In the genomic region with DNA sequence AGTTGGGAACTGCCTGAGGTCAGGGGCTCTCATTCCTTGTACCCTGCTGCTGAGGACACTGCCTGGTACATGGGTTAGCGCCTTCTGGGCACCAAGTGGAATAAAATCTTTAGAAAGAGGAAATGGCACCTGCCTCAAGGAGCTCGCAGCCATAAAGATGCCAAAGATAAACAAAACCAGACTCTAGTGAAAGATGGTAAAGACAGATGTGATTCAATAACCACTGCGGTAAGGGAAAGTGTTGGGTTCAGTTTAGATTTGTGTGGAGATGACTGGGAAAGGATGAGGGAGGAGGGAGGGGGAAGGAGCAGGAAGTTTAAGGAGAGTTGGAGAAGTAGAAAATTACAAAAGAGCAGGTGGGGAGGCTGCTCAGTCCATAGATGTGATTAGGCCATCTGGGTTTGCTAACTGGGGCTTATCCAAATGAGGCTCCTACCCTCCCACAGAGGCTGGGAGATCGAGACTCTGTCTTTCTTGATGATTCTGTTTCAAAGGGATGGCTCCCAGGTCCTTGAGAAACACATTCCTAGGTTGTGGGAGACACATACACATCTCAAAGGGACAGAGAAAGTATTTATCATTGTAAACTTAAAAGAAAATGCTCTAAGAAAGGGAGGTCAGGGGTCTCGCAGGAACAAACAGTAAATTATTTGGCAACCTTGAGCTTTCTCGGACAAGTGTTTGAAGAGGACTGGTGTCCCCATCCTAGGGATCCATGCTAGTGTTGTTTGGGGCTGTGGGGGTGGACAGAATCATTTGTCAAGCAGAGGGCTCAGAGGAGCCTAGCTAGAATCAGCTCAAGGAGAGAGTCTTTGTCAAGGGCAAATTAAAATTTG, we compare ENCODE assay signal across 1 cellular context.
TF ChIP-seq lines count a peak whose summit lies in the region.

No MANE protein-coding gene starts in this region.

TF ChIP-seq in HepG2, 621 proteins besides CTCF, POLR2A, EP300 and RAD21 (continued from another document):
- TF ChIP-seq ZNF556 (CRISPR knock-in tag; IDR thresholded peaks at IDR 0.05; ENCODE audit: borderline replicate concordance) (no peak), ZBTB3 (CRISPR knock-in tag; IDR thresholded peaks at IDR 0.05; ENCODE audit: borderline replicate concordance, low read depth) (no peak), SMARCC2 (IDR thresholded peaks at IDR 0.05) (no peak), ZNF530 (CRISPR knock-in tag; IDR thresholded peaks at IDR 0.05; ENCODE audit: low read depth) (no peak), NR2F2 (IDR thresholded peaks at IDR 0.05; ENCODE audit: borderline replicate concordance, low read depth) (peak; percentile 59; the same call in 1 of the 2 replicates), ZNF7 (CRISPR knock-in tag; IDR thresholded peaks at IDR 0.05) (no peak), THAP11 (CRISPR knock-in tag; IDR thresholded peaks at IDR 0.05) (no peak), NONO (IDR thresholded peaks at IDR 0.05) (no peak), NONO (CRISPR knock-in tag; conservative IDR thresholded peaks at IDR 0.05) (no peak), ELF3 (CRISPR knock-in tag; IDR thresholded peaks at IDR 0.05) (no peak), FOXC1 (CRISPR knock-in tag; IDR thresholded peaks at IDR 0.05; ENCODE audit: borderline replicate concordance) (no peak), DNMT3B (CRISPR knock-in tag; conservative IDR thresholded peaks at IDR 0.05) (no peak), NCOA2 (CRISPR knock-in tag; IDR thresholded peaks at IDR 0.05) (peak; percentile 31; the same call in 1 of the 2 replicates), AHR (CRISPR knock-in tag; IDR thresholded peaks at IDR 0.05) (no peak)
- TF ChIP-seq, protein P1, sequence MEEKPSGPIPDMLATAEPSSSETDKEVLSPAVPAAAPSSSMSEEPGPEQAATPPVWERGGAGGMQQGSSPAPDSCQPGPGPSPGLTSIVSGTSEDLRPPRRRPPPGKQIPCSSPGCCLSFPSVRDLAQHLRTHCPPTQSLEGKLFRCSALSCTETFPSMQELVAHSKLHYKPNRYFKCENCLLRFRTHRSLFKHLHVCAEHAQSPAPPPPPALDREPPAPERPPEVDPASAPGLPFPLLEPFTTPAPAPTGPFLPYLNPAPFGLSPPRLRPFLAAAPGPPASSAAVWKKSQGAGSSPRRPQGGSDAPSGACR (CRISPR knock-in tag; IDR thresholded peaks at IDR 0.05): no peak
- TF ChIP-seq, protein P2, sequence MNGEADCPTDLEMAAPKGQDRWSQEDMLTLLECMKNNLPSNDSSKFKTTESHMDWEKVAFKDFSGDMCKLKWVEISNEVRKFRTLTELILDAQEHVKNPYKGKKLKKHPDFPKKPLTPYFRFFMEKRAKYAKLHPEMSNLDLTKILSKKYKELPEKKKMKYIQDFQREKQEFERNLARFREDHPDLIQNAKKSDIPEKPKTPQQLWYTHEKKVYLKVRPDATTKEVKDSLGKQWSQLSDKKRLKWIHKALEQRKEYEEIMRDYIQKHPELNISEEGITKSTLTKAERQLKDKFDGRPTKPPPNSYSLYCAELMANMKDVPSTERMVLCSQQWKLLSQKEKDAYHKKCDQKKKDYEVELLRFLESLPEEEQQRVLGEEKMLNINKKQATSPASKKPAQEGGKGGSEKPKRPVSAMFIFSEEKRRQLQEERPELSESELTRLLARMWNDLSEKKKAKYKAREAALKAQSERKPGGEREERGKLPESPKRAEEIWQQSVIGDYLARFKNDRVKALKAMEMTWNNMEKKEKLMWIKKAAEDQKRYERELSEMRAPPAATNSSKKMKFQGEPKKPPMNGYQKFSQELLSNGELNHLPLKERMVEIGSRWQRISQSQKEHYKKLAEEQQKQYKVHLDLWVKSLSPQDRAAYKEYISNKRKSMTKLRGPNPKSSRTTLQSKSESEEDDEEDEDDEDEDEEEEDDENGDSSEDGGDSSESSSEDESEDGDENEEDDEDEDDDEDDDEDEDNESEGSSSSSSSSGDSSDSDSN (CRISPR knock-in tag; IDR thresholded peaks at IDR 0.05): no peak
- TF ChIP-seq, protein P3, sequence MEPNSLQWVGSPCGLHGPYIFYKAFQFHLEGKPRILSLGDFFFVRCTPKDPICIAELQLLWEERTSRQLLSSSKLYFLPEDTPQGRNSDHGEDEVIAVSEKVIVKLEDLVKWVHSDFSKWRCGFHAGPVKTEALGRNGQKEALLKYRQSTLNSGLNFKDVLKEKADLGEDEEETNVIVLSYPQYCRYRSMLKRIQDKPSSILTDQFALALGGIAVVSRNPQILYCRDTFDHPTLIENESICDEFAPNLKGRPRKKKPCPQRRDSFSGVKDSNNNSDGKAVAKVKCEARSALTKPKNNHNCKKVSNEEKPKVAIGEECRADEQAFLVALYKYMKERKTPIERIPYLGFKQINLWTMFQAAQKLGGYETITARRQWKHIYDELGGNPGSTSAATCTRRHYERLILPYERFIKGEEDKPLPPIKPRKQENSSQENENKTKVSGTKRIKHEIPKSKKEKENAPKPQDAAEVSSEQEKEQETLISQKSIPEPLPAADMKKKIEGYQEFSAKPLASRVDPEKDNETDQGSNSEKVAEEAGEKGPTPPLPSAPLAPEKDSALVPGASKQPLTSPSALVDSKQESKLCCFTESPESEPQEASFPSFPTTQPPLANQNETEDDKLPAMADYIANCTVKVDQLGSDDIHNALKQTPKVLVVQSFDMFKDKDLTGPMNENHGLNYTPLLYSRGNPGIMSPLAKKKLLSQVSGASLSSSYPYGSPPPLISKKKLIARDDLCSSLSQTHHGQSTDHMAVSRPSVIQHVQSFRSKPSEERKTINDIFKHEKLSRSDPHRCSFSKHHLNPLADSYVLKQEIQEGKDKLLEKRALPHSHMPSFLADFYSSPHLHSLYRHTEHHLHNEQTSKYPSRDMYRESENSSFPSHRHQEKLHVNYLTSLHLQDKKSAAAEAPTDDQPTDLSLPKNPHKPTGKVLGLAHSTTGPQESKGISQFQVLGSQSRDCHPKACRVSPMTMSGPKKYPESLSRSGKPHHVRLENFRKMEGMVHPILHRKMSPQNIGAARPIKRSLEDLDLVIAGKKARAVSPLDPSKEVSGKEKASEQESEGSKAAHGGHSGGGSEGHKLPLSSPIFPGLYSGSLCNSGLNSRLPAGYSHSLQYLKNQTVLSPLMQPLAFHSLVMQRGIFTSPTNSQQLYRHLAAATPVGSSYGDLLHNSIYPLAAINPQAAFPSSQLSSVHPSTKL (CRISPR knock-in tag; IDR thresholded peaks at IDR 0.05): 0 out of 2 replicates have a peak, but pooled peaks have one; percentile 13
- TF ChIP-seq, protein P4, sequence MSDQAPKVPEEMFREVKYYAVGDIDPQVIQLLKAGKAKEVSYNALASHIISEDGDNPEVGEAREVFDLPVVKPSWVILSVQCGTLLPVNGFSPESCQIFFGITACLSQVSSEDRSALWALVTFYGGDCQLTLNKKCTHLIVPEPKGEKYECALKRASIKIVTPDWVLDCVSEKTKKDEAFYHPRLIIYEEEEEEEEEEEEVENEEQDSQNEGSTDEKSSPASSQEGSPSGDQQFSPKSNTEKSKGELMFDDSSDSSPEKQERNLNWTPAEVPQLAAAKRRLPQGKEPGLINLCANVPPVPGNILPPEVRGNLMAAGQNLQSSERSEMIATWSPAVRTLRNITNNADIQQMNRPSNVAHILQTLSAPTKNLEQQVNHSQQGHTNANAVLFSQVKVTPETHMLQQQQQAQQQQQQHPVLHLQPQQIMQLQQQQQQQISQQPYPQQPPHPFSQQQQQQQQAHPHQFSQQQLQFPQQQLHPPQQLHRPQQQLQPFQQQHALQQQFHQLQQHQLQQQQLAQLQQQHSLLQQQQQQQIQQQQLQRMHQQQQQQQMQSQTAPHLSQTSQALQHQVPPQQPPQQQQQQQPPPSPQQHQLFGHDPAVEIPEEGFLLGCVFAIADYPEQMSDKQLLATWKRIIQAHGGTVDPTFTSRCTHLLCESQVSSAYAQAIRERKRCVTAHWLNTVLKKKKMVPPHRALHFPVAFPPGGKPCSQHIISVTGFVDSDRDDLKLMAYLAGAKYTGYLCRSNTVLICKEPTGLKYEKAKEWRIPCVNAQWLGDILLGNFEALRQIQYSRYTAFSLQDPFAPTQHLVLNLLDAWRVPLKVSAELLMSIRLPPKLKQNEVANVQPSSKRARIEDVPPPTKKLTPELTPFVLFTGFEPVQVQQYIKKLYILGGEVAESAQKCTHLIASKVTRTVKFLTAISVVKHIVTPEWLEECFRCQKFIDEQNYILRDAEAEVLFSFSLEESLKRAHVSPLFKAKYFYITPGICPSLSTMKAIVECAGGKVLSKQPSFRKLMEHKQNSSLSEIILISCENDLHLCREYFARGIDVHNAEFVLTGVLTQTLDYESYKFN (CRISPR knock-in tag; conservative IDR thresholded peaks at IDR 0.05): 0 out of 2 replicates have a peak, but pooled peaks have one; percentile 18
- TF ChIP-seq, protein P5, sequence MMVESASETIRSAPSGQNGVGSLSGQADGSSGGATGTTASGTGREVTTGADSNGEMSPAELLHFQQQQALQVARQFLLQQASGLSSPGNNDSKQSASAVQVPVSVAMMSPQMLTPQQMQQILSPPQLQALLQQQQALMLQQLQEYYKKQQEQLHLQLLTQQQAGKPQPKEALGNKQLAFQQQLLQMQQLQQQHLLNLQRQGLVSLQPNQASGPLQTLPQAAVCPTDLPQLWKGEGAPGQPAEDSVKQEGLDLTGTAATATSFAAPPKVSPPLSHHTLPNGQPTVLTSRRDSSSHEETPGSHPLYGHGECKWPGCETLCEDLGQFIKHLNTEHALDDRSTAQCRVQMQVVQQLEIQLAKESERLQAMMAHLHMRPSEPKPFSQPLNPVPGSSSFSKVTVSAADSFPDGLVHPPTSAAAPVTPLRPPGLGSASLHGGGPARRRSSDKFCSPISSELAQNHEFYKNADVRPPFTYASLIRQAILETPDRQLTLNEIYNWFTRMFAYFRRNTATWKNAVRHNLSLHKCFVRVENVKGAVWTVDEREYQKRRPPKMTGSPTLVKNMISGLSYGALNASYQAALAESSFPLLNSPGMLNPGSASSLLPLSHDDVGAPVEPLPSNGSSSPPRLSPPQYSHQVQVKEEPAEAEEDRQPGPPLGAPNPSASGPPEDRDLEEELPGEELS (CRISPR knock-in tag; IDR thresholded peaks at IDR 0.05): peak; percentile 11; the same call in 1 of the 2 replicates
